ENCODE assay signal across 8 cellular contexts in genomic region chr1:202154766-202155477, GRCh38. TPM values are rescaled to one million over a fixed set of nuclear protein-coding genes. Genes with fewer than 3 reads are reported as not detected.
DNase-seq lines count a peak whose midpoint lies in the region; ATAC-seq and TF ChIP-seq lines count a peak whose summit lies in the region.

No MANE protein-coding gene starts in this region.

- 35 to 39% methylated on average over 10 to 11 of the region's 11 CpGs for WGBS in thyroid gland, 2 donors

- no peaks in the 10 kb centered on the region for H3K79me2 ChIP-seq in KMS-11 (ENCODE audit: insufficient read depth, low read depth)

- H4K20me1 ChIP-seq in KMS-11 (ENCODE audit: insufficient read depth) = no peaks in the 10 kb centered on the region

- DNase-seq in ELR (ENCODE audit: low read depth) = peak; percentile 71
- DNase-seq in SK-N-DZ (ENCODE audit: low spot score) = peak; percentile 62
- DNase-seq in brain microvascular endothelial cell = peak; percentile 66
- DNase-seq in left lobe of liver (ENCODE audit: low spot score) = no peak
- peak; percentile 51 to 63 for DNase-seq in thyroid gland

- H3K4me3 ChIP-seq in KMS-11 (IDR thresholded peaks at IDR 0.05; ENCODE audit: insufficient read depth, low read depth, low read length) (no peak overlapping the region), brain microvascular endothelial cell (ENCODE audit: low read depth, low read length) (no peak overlapping the region), thyroid gland (replicated peaks in 1 of 3) (no peak overlapping the region)

- 0 out of 2 replicates have a peak overlapping the region, but pooled peaks have one; percentile 6 for H2AFZ ChIP-seq in KMS-11 (ENCODE audit: low read depth)

- H3K4me2 ChIP-seq in KMS-11 = no peak overlapping the region

- peak; percentile 70 for TF ChIP-seq CTCF in KMS-11 (conservative IDR thresholded peaks at IDR 0.05; ENCODE audit: low read depth, low read length)
- peak; percentile 71 for TF ChIP-seq CTCF in brain microvascular endothelial cell (IDR thresholded peaks at IDR 0.05; ENCODE audit: low read depth, low read length, missing control alignments)
- peak in 4 of 6 experiments; percentile 20 to 48 (median 37) for TF ChIP-seq CTCF in thyroid gland (IDR thresholded peaks at IDR 0.05)

- no peaks in the 10 kb centered on the region for H3K4me1 ChIP-seq in KMS-11 (ENCODE audit: low read depth, poor library complexity, severe bottlenecking)
- H3K4me1 ChIP-seq in thyroid gland = peaks cover 6 to 12% of the 10 kb centered on the region in 2 donors

- H3K36me3 ChIP-seq in KMS-11 (ENCODE audit: insufficient read depth) (no peaks in the 10 kb centered on the region), brain microvascular endothelial cell (replicated peaks) (no peaks in the 10 kb centered on the region), thyroid gland (no peaks in the 10 kb centered on the region)

- ATAC-seq in left lobe of liver (peak; percentile 60), HG03442 (IDR thresholded peaks at IDR 0.05; ENCODE audit: unreplicated experiment) (no peak), GM18505 (IDR thresholded peaks at IDR 0.05; ENCODE audit: unreplicated experiment) (no peak)

- in situ Hi-C loops in brain microvascular endothelial cell (cut with HindIII; ENCODE audit: low pct_ligation_motif_present, low sequenced_read_pairs) = no loop called here

- H3K27me3 ChIP-seq in KMS-11 (ENCODE audit: insufficient read depth, low read depth) (no peaks in the 10 kb centered on the region), brain microvascular endothelial cell (replicated peaks) (no peaks in the 10 kb centered on the region), thyroid gland (no peaks in the 10 kb centered on the region)

- H3K27ac ChIP-seq in KMS-11 (no peak overlapping the region), brain microvascular endothelial cell (no peak overlapping the region), thyroid gland (no peak overlapping the region)

- TF ChIP-seq POLR2A in thyroid gland (IDR thresholded peaks at IDR 0.05) (no peak), GM18505 (IDR thresholded peaks at IDR 0.05; ENCODE audit: borderline replicate concordance, extremely low read depth, insufficient read depth, insufficient read length) (no peak)

- intact Hi-C loops in thyroid gland (cut with DNase I) = no loop called here

- H3K9me3 ChIP-seq in thyroid gland = no peaks in the 10 kb centered on the region

- H3K9ac ChIP-seq in KMS-11 = no peak overlapping the region

RNA-seq across cellular contexts. Expression of gene PTPN7, which starts 5.5 kb away (rescaled TPM):
- 0.10 and 0.48 TPM in 2 replicates for polyA plus RNA-seq in SK-N-DZ (2014; cell fraction: cytosol; rRNA removed)
- 0.20 and 0.93 TPM in 2 replicates for polyA plus RNA-seq in SK-N-DZ (2014; cell fraction: nucleus; rRNA removed)
- 0.86 TPM for total RNA-seq in left lobe of liver
- total RNA-seq in thyroid gland = 1 to 10 TPM; 1.3 to 4.3 (median 2.1) TPM

RNA-seq across cellular contexts. Expression of gene ARL8A, which starts 10.4 kb away (rescaled TPM):
- 25.0 and 28.8 TPM in 2 replicates for polyA plus RNA-seq in SK-N-DZ (2014; cell fraction: cytosol; rRNA removed)
- polyA plus RNA-seq in SK-N-DZ (2014; cell fraction: nucleus; rRNA removed) = 23.4 and 24.9 TPM in 2 replicates
- 34.6 TPM for total RNA-seq in left lobe of liver
- total RNA-seq in thyroid gland = 10 to 100 TPM; 31.2 to 38.6 (median 35.0) TPM

RNA-seq across cellular contexts. Expression of gene GPR37L1, which starts 32.2 kb away (rescaled TPM):
- polyA plus RNA-seq in SK-N-DZ (2014; cell fraction: cytosol; rRNA removed) = 0.16 TPM in 1 of 2 replicates, not detected in the other
- 0.02 and 0.03 TPM in 2 replicates for polyA plus RNA-seq in SK-N-DZ (2014; cell fraction: nucleus; rRNA removed)
- total RNA-seq in left lobe of liver = not detected
- under 1 TPM in 2 of 4 donors, not detected in 2; 0.22 to 0.34 TPM for total RNA-seq in thyroid gland

RNA-seq across cellular contexts. Expression of gene LGR6, which starts 38.7 kb away (rescaled TPM):
- not detected in 2 replicates for polyA plus RNA-seq in SK-N-DZ (2014; cell fraction: cytosol; rRNA removed)
- not detected in 2 replicates for polyA plus RNA-seq in SK-N-DZ (2014; cell fraction: nucleus; rRNA removed)
- 1.4 TPM for total RNA-seq in left lobe of liver
- total RNA-seq in thyroid gland = 1 to 10 TPM; 2.8 to 7.0 (median 4.5) TPM
